ENCODE assay signal across 19 cellular contexts in genomic region chrY:21021811-21022210, GRCh38.
"Had no signal": no experiment of that assay in that cellular context is flagged by ENCODE, and none has a peak within 500 bp of the region (broad histone marks: within the 10 kb centered on the region; RNA-seq: fewer than 3 reads in every experiment).

No MANE protein-coding gene starts in this region.

- H3K79me2 ChIP-seq: parathyroid adenoma had no signal

- DNase-seq: effector CD4-positive, alpha-beta T cell; foreskin melanocyte; heart left ventricle; hippocampal formation; left colon; left ventricle myocardium superior; mesenchymal stem cell; midbrain; sigmoid colon; stimulated activated CD4-positive, alpha-beta T cell treated with anti-CD3 and anti-CD28 coated beads, Interleukin-12 subunit alpha, Interleukin-12 subunit beta, amount 100 ng/mL, for 4 hours; stimulated activated naive CD4-positive, alpha-beta T cell treated with Interleukin-2 at 50 U/mL for 16 hours; thyroid gland; uterus had no signal

- H3K27ac ChIP-seq: coronary artery, heart left ventricle, parathyroid adenoma, prostate gland, sigmoid colon, thyroid gland, uterus had no signal

- H3K4me3 Mint-ChIP-seq: nephron, type B pancreatic cell had no signal

- H3K9me3 Mint-ChIP-seq: nephron, type B pancreatic cell had no signal

- H3K4me3 ChIP-seq: coronary artery, heart left ventricle, lung, prostate gland, sigmoid colon, thyroid gland, uterus had no signal

- H3K27me3 Mint-ChIP-seq: type B pancreatic cell had no signal

- ATAC-seq: heart left ventricle, left colon, left ventricle myocardium superior had no signal

- H3K27ac Mint-ChIP-seq: nephron, type B pancreatic cell had no signal

- H3K4me1 ChIP-seq: heart left ventricle, parathyroid adenoma, prostate gland, sigmoid colon, thyroid gland, uterus had no signal

- H3K36me3 Mint-ChIP-seq: type B pancreatic cell had no signal

- H2AFZ ChIP-seq: parathyroid adenoma had no signal

- H3K4me1 Mint-ChIP-seq: nephron had no signal

- H3K27me3 ChIP-seq: heart left ventricle, sigmoid colon, thyroid gland, uterus had no signal

- H3K9me3 ChIP-seq: heart left ventricle, prostate gland, sigmoid colon, thyroid gland, uterus had no signal

- H3K36me3 ChIP-seq: heart left ventricle, prostate gland, sigmoid colon, thyroid gland, uterus had no signal

- H3K9ac ChIP-seq: parathyroid adenoma had no signal
